ENCODE assay signal across 4 cellular contexts in the genomic region with DNA sequence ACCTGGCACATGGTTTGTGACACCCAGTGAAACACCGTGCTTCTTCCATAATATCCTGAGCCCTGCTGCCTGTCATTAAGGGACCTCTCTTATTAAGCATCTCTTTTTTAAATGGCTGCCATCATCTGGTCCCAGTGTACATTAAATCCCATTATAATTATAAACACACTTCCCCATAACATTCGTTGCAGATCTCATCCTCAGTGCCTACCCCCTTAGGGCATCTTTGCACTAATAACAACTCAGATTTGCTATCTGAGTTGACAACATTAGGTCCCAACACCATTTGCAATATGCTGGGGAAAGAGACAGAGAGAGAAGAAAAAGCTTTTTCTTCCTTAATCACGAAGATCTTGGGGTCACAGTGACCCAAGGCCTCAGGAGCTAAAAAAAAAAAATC. TPM values are rescaled to one million over a fixed set of nuclear protein-coding genes. Genes with fewer than 3 reads are reported as not detected.
"Had no signal": no experiment of that assay in that cellular context is flagged by ENCODE, and none has a peak within 500 bp of the region (broad histone marks: within the 10 kb centered on the region; RNA-seq: fewer than 3 reads in every experiment).

No MANE protein-coding gene starts in this region.

- H3K4me3 ChIP-seq: GM12878 had no signal

- DNase-seq: GDM1, GF-D8 had no signal

- ATAC-seq: GM12878 had no signal

RNA-seq across cellular contexts. Expression of a gene that starts 4.7 kb away (rescaled TPM):
- total RNA-seq: G401 had no signal
- polyA plus RNA-seq: GM12878 had no signal
